In genomic region chr18:13096232-13096631, GRCh38 we compare ENCODE assay signal across 25 cellular contexts.
"Had no signal": no experiment of that assay in that cellular context is flagged by ENCODE, and none has a peak within 500 bp of the region (broad histone marks: within the 10 kb centered on the region; RNA-seq: fewer than 3 reads in every experiment).

No MANE protein-coding gene starts in this region.

- H3K27ac Mint-ChIP-seq: dendritic cell treated with granulocyte-macrophage colony-stimulating factor and Interleukin-4, amounts not matched to agents 40 ng/mL and 50 ng/mL, for 4 days; effector memory CD8-positive, alpha-beta T cell; endodermal cell; mesothelial cell of epicardium; naive B cell had no signal

- H3K4me3 Mint-ChIP-seq: dendritic cell treated with granulocyte-macrophage colony-stimulating factor and Interleukin-4, amounts not matched to agents 40 ng/mL and 50 ng/mL, for 4 days; effector memory CD8-positive, alpha-beta T cell; endodermal cell; mesothelial cell of epicardium; naive B cell had no signal

- DNase-seq: colonic mucosa; cortex of kidney; effector CD8-positive, alpha-beta T cell; effector memory CD8-positive, alpha-beta T cell; endodermal cell; foreskin keratinocyte; glutamatergic neuron; head of caudate nucleus; heart right ventricle; hippocampal formation; left cardiac atrium; left lung; left ventricle myocardium superior; lower lobe of right lung; mesenchymal stem cell; mucosa of descending colon; naive B cell had no signal

- ATAC-seq: effector memory CD8-positive, alpha-beta T cell; foreskin keratinocyte; heart right ventricle; left cardiac atrium; left lung; left ventricle myocardium superior; lower lobe of right lung; mucosa of descending colon had no signal

- H3K9me3 ChIP-seq: colonic mucosa, esophagus muscularis mucosa, heart right ventricle, left lung, lower lobe of right lung, mucosa of descending colon had no signal

- H3K27me3 Mint-ChIP-seq: dendritic cell treated with granulocyte-macrophage colony-stimulating factor and Interleukin-4, amounts not matched to agents 40 ng/mL and 50 ng/mL, for 4 days; effector memory CD8-positive, alpha-beta T cell; naive B cell had no signal

- FAIRE-seq: endometrium, endothelial cell of umbilical vein, frontal cortex, islet of Langerhans, keratinocyte had no signal

- H3K9me3 Mint-ChIP-seq: dendritic cell treated with granulocyte-macrophage colony-stimulating factor and Interleukin-4, amounts not matched to agents 40 ng/mL and 50 ng/mL, for 4 days; effector memory CD8-positive, alpha-beta T cell; naive B cell had no signal

- H3K4me1 ChIP-seq: colonic mucosa, esophagus muscularis mucosa, foreskin keratinocyte, left lung, lower lobe of right lung had no signal

- H3K27me3 ChIP-seq: colonic mucosa, esophagus muscularis mucosa, foreskin keratinocyte, heart right ventricle, left lung had no signal

- H3K4me1 Mint-ChIP-seq: endodermal cell, naive B cell had no signal

- H3K27ac ChIP-seq: colonic mucosa, esophagus muscularis mucosa, foreskin keratinocyte, heart right ventricle, left lung, lower lobe of right lung had no signal

- H3K4me3 ChIP-seq: colonic mucosa, esophagus muscularis mucosa, heart right ventricle, left lung, lower lobe of right lung, mucosa of descending colon had no signal

- H3K36me3 ChIP-seq: colonic mucosa had no signal
